In the genomic region with DNA sequence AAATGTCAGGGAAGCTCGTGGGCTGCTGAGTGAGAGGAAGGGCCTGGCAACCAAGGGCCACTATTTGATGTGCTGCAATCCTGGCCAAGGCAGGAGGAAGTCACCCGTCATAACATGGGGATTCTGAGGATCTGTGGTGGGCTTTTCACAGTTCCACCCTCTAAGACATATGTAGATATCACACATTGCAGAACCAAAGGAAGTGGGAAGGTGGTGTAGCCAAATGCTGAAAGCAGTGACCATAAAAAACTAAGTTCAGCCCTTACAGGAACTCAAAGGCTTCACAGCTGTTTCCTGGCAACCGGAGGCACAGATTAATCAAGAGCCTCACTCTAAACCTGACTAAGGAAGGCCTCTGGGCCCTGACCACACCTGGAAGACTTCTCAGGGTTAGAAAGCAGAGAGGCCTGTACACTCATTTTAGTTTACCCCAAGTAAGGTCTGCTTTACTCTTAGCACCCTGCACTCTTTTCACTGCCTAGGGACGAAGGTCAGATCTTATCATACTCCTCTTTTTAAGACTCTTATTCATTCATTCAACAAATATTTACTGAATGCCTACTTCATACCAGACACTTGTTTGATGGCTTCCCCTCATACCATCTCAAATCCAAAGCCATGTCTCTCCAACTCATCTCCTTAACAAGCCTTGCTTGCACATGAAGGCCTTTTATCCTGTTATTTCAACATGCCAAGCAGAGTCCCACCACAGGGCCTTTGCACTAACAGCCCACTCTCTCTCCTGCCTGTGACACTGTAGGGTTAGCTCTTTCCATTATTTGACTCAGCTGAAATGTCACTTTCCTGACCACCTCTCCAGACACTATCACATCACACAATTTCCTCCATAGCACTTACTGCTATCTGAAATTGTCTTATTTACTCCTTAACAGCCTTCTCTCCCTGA, we compare ENCODE assay signal across 1 cellular context.
A peak's percentile ranks its signal among the peaks of the same experiment; 100 is the strongest.
TF ChIP-seq lines count a peak whose summit lies in the region.

No MANE protein-coding gene starts in this region.

TF ChIP-seq in HepG2, 621 proteins besides CTCF, POLR2A, EP300 and RAD21 (continues in another document):
- TF ChIP-seq SP1 (IDR thresholded peaks at IDR 0.05) (no peak), SP1 (CRISPR knock-in tag; IDR thresholded peaks at IDR 0.05) (0 out of 2 replicates have a peak, but pooled peaks have one; percentile 22), CREB1 (IDR thresholded peaks at IDR 0.05) (no peak), CREB1 (CRISPR knock-in tag; IDR thresholded peaks at IDR 0.05) (0 out of 2 replicates have a peak, but pooled peaks have one; percentile 12), ZMYM2 (CRISPR knock-in tag; IDR thresholded peaks at IDR 0.05) (peak; percentile 67; the same call in 1 of the 2 replicates), HNF4A (CRISPR knock-in tag; IDR thresholded peaks at IDR 0.05) (0 out of 2 replicates have a peak, but pooled peaks have one; percentile 25), ZBTB44 (CRISPR knock-in tag; IDR thresholded peaks at IDR 0.05) (no peak), HDAC2 (CRISPR knock-in tag; IDR thresholded peaks at IDR 0.05) (peak; percentile 55; the same call in 1 of the 2 replicates), FOSL2 (CRISPR knock-in tag; IDR thresholded peaks at IDR 0.05) (peak; percentile 15; the same call in 1 of the 2 replicates), ZFY (CRISPR knock-in tag; IDR thresholded peaks at IDR 0.05) (peak; percentile 3; the same call in 1 of the 2 replicates), ADNP (CRISPR knock-in tag; IDR thresholded peaks at IDR 0.05) (0 out of 2 replicates have a peak, but pooled peaks have one; percentile 13), MEIS1 (CRISPR knock-in tag; IDR thresholded peaks at IDR 0.05; ENCODE audit: borderline replicate concordance) (0 out of 2 replicates have a peak, but pooled peaks have one; percentile 41), ZNF3 (CRISPR knock-in tag; IDR thresholded peaks at IDR 0.05) (peak; percentile 86), CERS6 (CRISPR knock-in tag; IDR thresholded peaks at IDR 0.05) (no peak), CHD4 (IDR thresholded peaks at IDR 0.05; ENCODE audit: borderline replicate concordance, low read length) (peak; percentile 81), HOMEZ (CRISPR knock-in tag; IDR thresholded peaks at IDR 0.05; ENCODE audit: low read depth) (0 out of 2 replicates have a peak, but pooled peaks have one; percentile 4), ZNF674 (CRISPR knock-in tag; IDR thresholded peaks at IDR 0.05; ENCODE audit: low read depth) (no peak), ZBTB40 (IDR thresholded peaks at IDR 0.05) (no peak), ZBTB40 (CRISPR knock-in tag; IDR thresholded peaks at IDR 0.05) (no peak), ZNF281 (CRISPR knock-in tag; IDR thresholded peaks at IDR 0.05; ENCODE audit: borderline replicate concordance) (peak; percentile 1; the same call in 1 of the 2 replicates), ISL2 (CRISPR knock-in tag; IDR thresholded peaks at IDR 0.05) (no peak), KDM1A (CRISPR knock-in tag; IDR thresholded peaks at IDR 0.05) (peak; percentile 89), DMAP1 (CRISPR knock-in tag; IDR thresholded peaks at IDR 0.05) (0 out of 2 replicates have a peak, but pooled peaks have one; percentile 7), ZNF709 (CRISPR knock-in tag; IDR thresholded peaks at IDR 0.05) (0 out of 2 replicates have a peak, but pooled peaks have one; percentile 46), PAF1 (CRISPR knock-in tag; IDR thresholded peaks at IDR 0.05) (no peak), KAT8 (CRISPR knock-in tag; IDR thresholded peaks at IDR 0.05) (peak; percentile 56; the same call in 1 of the 2 replicates), SOX13 (IDR thresholded peaks at IDR 0.05) (no peak), SOX13 (CRISPR knock-in tag; conservative IDR thresholded peaks at IDR 0.05 in 1 of 2, IDR thresholded peaks at IDR 0.05 in 1 of 2) (0 out of 4 replicates have a peak, but pooled peaks of 1 of the 2 experiments have one; percentile 21), GFI1 (CRISPR knock-in tag; IDR thresholded peaks at IDR 0.05; ENCODE audit: borderline replicate concordance) (0 out of 2 replicates have a peak, but pooled peaks have one; percentile 44), KDM2A (CRISPR knock-in tag; IDR thresholded peaks at IDR 0.05; ENCODE audit: borderline replicate concordance, low read depth) (0 out of 2 replicates have a peak, but pooled peaks have one; percentile 25), SAP130 (CRISPR knock-in tag; IDR thresholded peaks at IDR 0.05; ENCODE audit: low read depth) (peak; percentile 37; the same call in 1 of the 2 replicates), TCF7 (IDR thresholded peaks at IDR 0.05; ENCODE audit: low read depth) (0 out of 2 replicates have a peak, but pooled peaks have one; percentile 38), ZNF468 (CRISPR knock-in tag; IDR thresholded peaks at IDR 0.05) (no peak), GATAD2A (CRISPR knock-in tag; IDR thresholded peaks at IDR 0.05) (peak; percentile 47; the same call in 1 of the 2 replicates), NCOA2 (CRISPR knock-in tag; IDR thresholded peaks at IDR 0.05) (peak; percentile 20; the same call in 1 of the 2 replicates), ZNF430 (CRISPR knock-in tag; IDR thresholded peaks at IDR 0.05) (no peak), PHF21A (CRISPR knock-in tag; IDR thresholded peaks at IDR 0.05) (0 out of 2 replicates have a peak, but pooled peaks have one; percentile 1), ZNF747 (CRISPR knock-in tag; IDR thresholded peaks at IDR 0.05; ENCODE audit: borderline replicate concordance) (peak; percentile 25; the same call in 1 of the 2 replicates)
- TF ChIP-seq, protein P1, sequence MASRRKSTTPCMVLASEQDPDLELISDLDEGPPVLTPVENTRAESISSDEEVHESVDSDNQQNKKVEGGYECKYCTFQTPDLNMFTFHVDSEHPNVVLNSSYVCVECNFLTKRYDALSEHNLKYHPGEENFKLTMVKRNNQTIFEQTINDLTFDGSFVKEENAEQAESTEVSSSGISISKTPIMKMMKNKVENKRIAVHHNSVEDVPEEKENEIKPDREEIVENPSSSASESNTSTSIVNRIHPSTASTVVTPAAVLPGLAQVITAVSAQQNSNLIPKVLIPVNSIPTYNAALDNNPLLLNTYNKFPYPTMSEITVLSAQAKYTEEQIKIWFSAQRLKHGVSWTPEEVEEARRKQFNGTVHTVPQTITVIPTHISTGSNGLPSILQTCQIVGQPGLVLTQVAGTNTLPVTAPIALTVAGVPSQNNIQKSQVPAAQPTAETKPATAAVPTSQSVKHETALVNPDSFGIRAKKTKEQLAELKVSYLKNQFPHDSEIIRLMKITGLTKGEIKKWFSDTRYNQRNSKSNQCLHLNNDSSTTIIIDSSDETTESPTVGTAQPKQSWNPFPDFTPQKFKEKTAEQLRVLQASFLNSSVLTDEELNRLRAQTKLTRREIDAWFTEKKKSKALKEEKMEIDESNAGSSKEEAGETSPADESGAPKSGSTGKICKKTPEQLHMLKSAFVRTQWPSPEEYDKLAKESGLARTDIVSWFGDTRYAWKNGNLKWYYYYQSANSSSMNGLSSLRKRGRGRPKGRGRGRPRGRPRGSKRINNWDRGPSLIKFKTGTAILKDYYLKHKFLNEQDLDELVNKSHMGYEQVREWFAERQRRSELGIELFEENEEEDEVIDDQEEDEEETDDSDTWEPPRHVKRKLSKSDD (CRISPR knock-in tag; IDR thresholded peaks at IDR 0.05; ENCODE audit: low read depth): no peak
